ENCODE assay signal across 17 cellular contexts in the genomic region with DNA sequence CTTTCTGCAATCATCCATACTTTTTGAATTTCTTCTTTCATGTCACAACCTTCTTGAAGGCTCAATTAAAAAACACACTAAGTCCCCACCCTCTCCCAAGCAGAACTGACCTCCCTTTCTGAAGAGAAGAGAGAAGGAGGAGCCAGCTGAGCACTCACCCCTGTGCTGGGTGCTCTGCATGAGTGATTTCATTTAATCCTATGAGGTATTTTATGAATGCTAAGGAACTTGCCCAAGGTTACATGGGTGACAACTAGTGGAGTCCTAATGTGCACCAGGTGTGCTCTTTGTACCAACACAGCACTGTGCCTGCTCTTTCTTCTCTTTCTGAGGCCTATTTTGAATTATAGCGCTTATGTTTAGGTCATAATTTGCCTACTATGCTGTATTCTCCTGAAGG.
DNase-seq lines count a peak whose midpoint lies in the region; ATAC-seq and TF ChIP-seq lines count a peak whose summit lies in the region.
"Had no signal": no experiment of that assay in that cellular context is flagged by ENCODE, and none has a peak within 500 bp of the region (broad histone marks: within the 10 kb centered on the region; RNA-seq: fewer than 3 reads in every experiment).

No MANE protein-coding gene starts in this region.

- H3K9me3 ChIP-seq in adipocyte (ENCODE audit: control insufficient read depth, low read length) (no peaks in the 10 kb centered on the region), neural progenitor cell (ENCODE audit: low read depth) (no peaks in the 10 kb centered on the region)
- H3K9me3 ChIP-seq: BLaER1 treated with 17β-estradiol and CSF1 and Interleukin-3, amounts not matched to agents 10 nM and 100 nM; SJSA1 had no signal

- no peaks in the 10 kb centered on the region for H3F3A ChIP-seq in neural progenitor cell (ENCODE audit: low read depth)

- H2AFZ ChIP-seq in neural progenitor cell (replicated peaks) = no peak overlapping the region
- H2AFZ ChIP-seq: PC-9 had no signal

- no peak overlapping the region for H3K4me2 ChIP-seq in neural progenitor cell
- H3K4me2 ChIP-seq: BLaER1 treated with 17β-estradiol and CSF1 and Interleukin-3, amounts not matched to agents 10 nM and 100 nM; PC-9 had no signal

- H3K4me3 ChIP-seq in adipocyte (ENCODE audit: low read length) (no peak overlapping the region), neural progenitor cell (no peak overlapping the region)
- H3K4me3 ChIP-seq: BLaER1 treated with 17β-estradiol and CSF1 and Interleukin-3, amounts not matched to agents 10 nM and 100 nM; GM12878; PC-9; SJSA1 had no signal

- H3K27ac ChIP-seq in neural progenitor cell = no peak overlapping the region
- H3K27ac ChIP-seq: BLaER1 treated with 17β-estradiol and CSF1 and Interleukin-3, amounts not matched to agents 10 nM and 100 nM; PC-9; SJSA1 had no signal

- intact Hi-C loops in sciatic nerve (cut with DNase I) = no loop called here

- ATAC-seq in HG02938 (IDR thresholded peaks at IDR 0.05; ENCODE audit: unreplicated experiment) = no peak
- no peak for ATAC-seq in sciatic nerve
- ATAC-seq: GM12878 had no signal

- H3K36me3 Mint-ChIP-seq in neural progenitor cell = peaks cover 38% of the 10 kb centered on the region
- H3K36me3 Mint-ChIP-seq: CD8-positive, alpha-beta memory T cell had no signal

- H3K9me3 Mint-ChIP-seq in neural progenitor cell = no peaks in the 10 kb centered on the region
- H3K9me3 Mint-ChIP-seq: CD8-positive, alpha-beta memory T cell had no signal

- H3K79me2 ChIP-seq in neural progenitor cell (ENCODE audit: low read depth) = no peaks in the 10 kb centered on the region

- peak; percentile 8 for DNase-seq in NCI-H82 (lab: John Stamatoyannopoulos, UW)
- no peak for DNase-seq in NCI-H82 treated with DMSO at 0.1 percent for 48 hours (lab: John Stamatoyannopoulos, UW; ENCODE audit: unreplicated experiment)
- peak; percentile 33 for DNase-seq in adipocyte (ENCODE audit: low read depth)
- peak; percentile 30 for DNase-seq in neural progenitor cell (ENCODE audit: low spot score)
- DNase-seq in NCI-H2171 treated with DMSO at 0.1 percent for 48 hours (lab: John Stamatoyannopoulos, UW) = no peak
- no peak for DNase-seq in sciatic nerve (ENCODE audit: low spot score)
- no peak for DNase-seq in activated CD4-positive, alpha-beta T cell treated with anti-CD3 and anti-CD28 coated beads, Interleukin-2, amount 50 U/mL, for 1 hour
- DNase-seq: CD8-positive, alpha-beta memory T cell; DND-41; GOT3; NCI-H187; NCI-H774; PC-9 had no signal

- no peak overlapping the region for H3K4me3 Mint-ChIP-seq in neural progenitor cell
- H3K4me3 Mint-ChIP-seq: CD8-positive, alpha-beta memory T cell had no signal

- no peaks in the 10 kb centered on the region for H3K27me3 ChIP-seq in adipocyte (replicated peaks; ENCODE audit: control insufficient read depth, insufficient read depth, low read length)
- H3K27me3 ChIP-seq in neural progenitor cell = no peaks in the 10 kb centered on the region
- H3K27me3 ChIP-seq: BLaER1 treated with 17β-estradiol and CSF1 and Interleukin-3, amounts not matched to agents 10 nM and 100 nM; SJSA1 had no signal

- H3K9ac ChIP-seq in adipocyte (ENCODE audit: low read length) = no peak overlapping the region
- peak overlapping the region; percentile 23 for H3K9ac ChIP-seq in neural progenitor cell
- H3K9ac ChIP-seq: BLaER1 treated with 17β-estradiol and CSF1 and Interleukin-3, amounts not matched to agents 10 nM and 100 nM had no signal

- H3K4me1 ChIP-seq in adipocyte (ENCODE audit: control insufficient read depth, insufficient read depth, low read length) (peaks cover 41% of the 10 kb centered on the region), neural progenitor cell (no peaks in the 10 kb centered on the region)
- H3K4me1 ChIP-seq: BLaER1 treated with 17β-estradiol and CSF1 and Interleukin-3, amounts not matched to agents 10 nM and 100 nM had no signal

- H3K36me3 ChIP-seq in adipocyte (ENCODE audit: control insufficient read depth, insufficient read depth, low read length, severe bottlenecking) = peaks cover 96% of the 10 kb centered on the region
- H3K36me3 ChIP-seq in neural progenitor cell = no peaks in the 10 kb centered on the region
- H3K36me3 ChIP-seq: BLaER1 treated with 17β-estradiol and CSF1 and Interleukin-3, amounts not matched to agents 10 nM and 100 nM had no signal

- peaks cover 3% of the 10 kb centered on the region for H3K4me1 Mint-ChIP-seq in neural progenitor cell
- H3K4me1 Mint-ChIP-seq: CD8-positive, alpha-beta memory T cell had no signal

- H3K27ac Mint-ChIP-seq in neural progenitor cell = peak overlapping the region; percentile 2
- H3K27ac Mint-ChIP-seq: CD8-positive, alpha-beta memory T cell had no signal

- no peaks in the 10 kb centered on the region for H4K20me1 ChIP-seq in neural progenitor cell (ENCODE audit: low read depth)
- H4K20me1 ChIP-seq: BLaER1 treated with 17β-estradiol and CSF1 and Interleukin-3, amounts not matched to agents 10 nM and 100 nM had no signal

- H3K27me3 Mint-ChIP-seq in neural progenitor cell (ENCODE audit: insufficient read depth, low read depth) = no peaks in the 10 kb centered on the region

- no peak for TF ChIP-seq CTCF in neural progenitor cell (IDR thresholded peaks at IDR 0.05)

Comparison
In these comparisons a context has a peak if more than half of its experiments do, and no peak if none do; other contexts are left out.
1. DNase-seq: peak in NCI-H82 (single experiment), adipocyte (single experiment) and neural progenitor cell (single experiment); none in NCI-H82 treated with DMSO at 0.1 percent for 48 hours (single experiment), NCI-H2171 treated with DMSO at 0.1 percent for 48 hours (single experiment), sciatic nerve (single experiment) and activated CD4-positive, alpha-beta T cell treated with anti-CD3 and anti-CD28 coated beads, Interleukin-2, amount 50 U/mL, for 1 hour (single experiment).